In genomic region chr19:45403272-45403671, GRCh38 we compare ENCODE assay signal across 12 cellular contexts. TPM values are rescaled to one million over a fixed set of nuclear protein-coding genes. Genes with fewer than 3 reads are reported as not detected.
DNase-seq lines count a peak whose midpoint lies in the region; ATAC-seq and TF ChIP-seq lines count a peak whose summit lies in the region.
"Had no signal": no experiment of that assay in that cellular context is flagged by ENCODE, and none has a peak within 500 bp of the region (broad histone marks: within the 10 kb centered on the region; RNA-seq: fewer than 3 reads in every experiment).

No MANE protein-coding gene starts in this region.

- peak overlapping the region; percentile 95 for H3K4me3 Mint-ChIP-seq in chondrocyte (ENCODE audit: unreplicated experiment)
- H3K4me3 Mint-ChIP-seq in stimulated activated memory B cell treated with anti-CD40 and anti-IgM and Interleukin-4, amounts not matched to agents 10 μg/mL and 1 μg/mL and 100 μg/mL, for 72 hours = no peak overlapping the region

- H3K36me3 Mint-ChIP-seq in chondrocyte (ENCODE audit: low read depth) = peaks cover 3% of the 10 kb centered on the region
- H3K36me3 Mint-ChIP-seq in stimulated activated memory B cell treated with anti-CD40 and anti-IgM and Interleukin-4, amounts not matched to agents 10 μg/mL and 1 μg/mL and 100 μg/mL, for 72 hours = peaks cover 2% of the 10 kb centered on the region

- no peaks in the 10 kb centered on the region for H3K27me3 Mint-ChIP-seq in chondrocyte (ENCODE audit: low read depth)
- peaks cover 36% of the 10 kb centered on the region for H3K27me3 Mint-ChIP-seq in stimulated activated memory B cell treated with anti-CD40 and anti-IgM and Interleukin-4, amounts not matched to agents 10 μg/mL and 1 μg/mL and 100 μg/mL, for 72 hours

- TF ChIP-seq POLR2A in vagina (IDR thresholded peaks at IDR 0.05) = no peak

- H3K27me3 ChIP-seq in heart right ventricle (peaks cover 0 to 32% (median 0%) of the 10 kb centered on the region in 7 donors), mucosa of rectum (ENCODE audit: control insufficient read depth in 2 of 2, insufficient read depth in 2 of 2, low read length in 2 of 2) (no peaks in the 10 kb centered on the region), vagina (no peaks in the 10 kb centered on the region)

- peaks cover 10 to 72% (median 57%) of the 10 kb centered on the region in 9 donors for H3K4me1 ChIP-seq in heart right ventricle
- peaks cover 39 to 50% of the 10 kb centered on the region in 2 donors for H3K4me1 ChIP-seq in mucosa of rectum (ENCODE audit: control insufficient read depth in 2 of 2, insufficient read depth in 2 of 2, low read length in 2 of 2)
- peaks cover 48% of the 10 kb centered on the region for H3K4me1 ChIP-seq in vagina

- no peaks in the 10 kb centered on the region for H3K9me3 Mint-ChIP-seq in chondrocyte (ENCODE audit: low read depth)
- H3K9me3 Mint-ChIP-seq in stimulated activated memory B cell treated with anti-CD40 and anti-IgM and Interleukin-4, amounts not matched to agents 10 μg/mL and 1 μg/mL and 100 μg/mL, for 72 hours = no peaks in the 10 kb centered on the region

- TF ChIP-seq CTCF in heart right ventricle (IDR thresholded peaks at IDR 0.05) (no peak), chondrocyte (IDR thresholded peaks at IDR 0.05) (no peak), vagina (IDR thresholded peaks at IDR 0.05) (no peak)

- peak overlapping the region; percentile 13 to 32 for H3K9ac ChIP-seq in mucosa of rectum (ENCODE audit: low read depth in 1 of 2, low read length in 2 of 2)

- H3K4me3 ChIP-seq in heart right ventricle = peak overlapping the region in 9 of 10 donors; percentile 21 to 99 (median 67)
- peak overlapping the region in 1 of 2 donors; percentile 94 for H3K4me3 ChIP-seq in mucosa of rectum (ENCODE audit: low read length in 2 of 2)
- peak overlapping the region in 1 of 2 donors; percentile 69 for H3K4me3 ChIP-seq in vagina

- intact Hi-C loops in heart right ventricle (cut with DNase I) = no loop called here
- intact Hi-C loops in Right ventricle myocardium inferior (cut with DNase I) = no loop called here
- intact Hi-C loops in vagina (cut with DNase I) = no loop called here

- DNase-seq in heart right ventricle (no peak), Right ventricle myocardium inferior (ENCODE audit: missing footprints) (no peak), chondrocyte (ENCODE audit: low spot score) (no peak), vagina (ENCODE audit: extremely low spot score in 2 of 2) (no peak), DMS 273 (lab: John Stamatoyannopoulos, UW; ENCODE audit: unreplicated experiment) (no peak), DMS153 treated with DMSO at 0.1 percent for 48 hours (lab: John Stamatoyannopoulos, UW; ENCODE audit: unreplicated experiment) (no peak)
- DNase-seq: activated T-cell treated with anti-CD3 and anti-CD28 coated beads, Interleukin-2, amount 50 U/mL, for 48 hours; NCI-H446 treated with DMSO at 0.1 percent for 48 hours had no signal

- 41 to 57% methylated on average over 4 of the region's 4 CpGs for WGBS in heart right ventricle, 2 donors

- no peaks in the 10 kb centered on the region for H3K9me3 ChIP-seq in heart right ventricle
- no peaks in the 10 kb centered on the region for H3K9me3 ChIP-seq in mucosa of rectum (ENCODE audit: control insufficient read depth in 2 of 2, low read length in 2 of 2)
- H3K9me3 ChIP-seq in vagina = no peaks in the 10 kb centered on the region

- H3K36me3 ChIP-seq in heart right ventricle = peaks cover 0 to 2% (median 0%) of the 10 kb centered on the region in 9 donors
- peaks cover 0 to 1% of the 10 kb centered on the region in 2 donors for H3K36me3 ChIP-seq in mucosa of rectum (ENCODE audit: control insufficient read depth in 2 of 2, insufficient read depth in 2 of 2, low read length in 2 of 2)
- no peaks in the 10 kb centered on the region for H3K36me3 ChIP-seq in vagina

- H3K4me1 Mint-ChIP-seq in chondrocyte (ENCODE audit: low read depth) = peaks cover 54% of the 10 kb centered on the region
- peaks cover 52% of the 10 kb centered on the region for H3K4me1 Mint-ChIP-seq in stimulated activated memory B cell treated with anti-CD40 and anti-IgM and Interleukin-4, amounts not matched to agents 10 μg/mL and 1 μg/mL and 100 μg/mL, for 72 hours

- ATAC-seq in heart right ventricle (no peak), Right ventricle myocardium inferior (no peak)
- no peak for ATAC-seq in stimulated activated memory B cell treated with anti-CD40 and anti-IgM and Interleukin-4, amounts not matched to agents 10 μg/mL and 1 μg/mL and 100 μg/mL, for 72 hours
- ATAC-seq: activated CD4-positive, CD25-positive, alpha-beta regulatory T cell treated with anti-CD3 and anti-CD28 coated beads, Interleukin-2, amount 50 U/mL, for 24 hours had no signal

- H3K27ac ChIP-seq in heart right ventricle (peak overlapping the region; percentile 86 to 97 (median 94)), mucosa of rectum (ENCODE audit: low read depth in 2 of 2, low read length in 2 of 2) (no peak overlapping the region), vagina (peak overlapping the region; percentile 97)

- peak overlapping the region; percentile 98 for H3K27ac Mint-ChIP-seq in chondrocyte (ENCODE audit: unreplicated experiment)
- H3K27ac Mint-ChIP-seq in stimulated activated memory B cell treated with anti-CD40 and anti-IgM and Interleukin-4, amounts not matched to agents 10 μg/mL and 1 μg/mL and 100 μg/mL, for 72 hours = no peak overlapping the region
- H3K27ac Mint-ChIP-seq: progenitor cell of endocrine pancreas had no signal

RNA-seq across cellular contexts. Expression of gene PPP1R13L, which starts 1.6 kb away (rescaled TPM):
- total RNA-seq in heart right ventricle (100 to 1,000 TPM; 134 to 204 (median 166) TPM), Right ventricle myocardium inferior (182 TPM), chondrocyte (67.2 to 111 TPM (median 110 TPM) in 3 replicates), vagina (111 TPM)
- polyA plus RNA-seq in heart right ventricle = 100 to 1,000 TPM in 1 of 2 donors, 10 to 100 TPM in 1; 85.2 to 265 TPM

RNA-seq across cellular contexts. Expression of gene POLR1G, which starts 3.2 kb away (rescaled TPM):
- 1 to 10 TPM; 4.1 to 9.8 (median 5.6) TPM for total RNA-seq in heart right ventricle
- polyA plus RNA-seq in heart right ventricle = 1 to 10 TPM; 5.1 to 8.2 TPM
- total RNA-seq in Right ventricle myocardium inferior = 8.5 TPM
- total RNA-seq in chondrocyte = 7.3 to 10.4 TPM (median 9.6 TPM) in 3 replicates
- 2.2 TPM for total RNA-seq in vagina

RNA-seq across cellular contexts. Expression of gene ERCC1, which starts 20.4 kb away (rescaled TPM):
- total RNA-seq in heart right ventricle (100 to 1,000 TPM; 113 to 194 (median 136) TPM), Right ventricle myocardium inferior (166 TPM), chondrocyte (72.4 to 93.1 TPM (median 77.9 TPM) in 3 replicates), vagina (123 TPM)
- 100 to 1,000 TPM; 147 to 183 TPM for polyA plus RNA-seq in heart right ventricle

RNA-seq across cellular contexts. Expression of gene ERCC2, which starts 32.9 kb away (rescaled TPM):
- total RNA-seq in heart right ventricle = 10 to 100 TPM; 11.4 to 15.2 (median 14.1) TPM
- 10 to 100 TPM in 1 of 2 donors, 1 to 10 TPM in 1; 6.5 to 11.8 TPM for polyA plus RNA-seq in heart right ventricle
- 12.7 TPM for total RNA-seq in Right ventricle myocardium inferior
- 29.6 to 38.0 TPM (median 32.5 TPM) in 3 replicates for total RNA-seq in chondrocyte
- total RNA-seq in vagina = 17.9 TPM

Comparison
In these comparisons a context has a peak if more than half of its experiments do, and no peak if none do; other contexts are left out.
1. H3K27ac ChIP-seq: peak in heart right ventricle (10 of 10) and vagina (single experiment); none in mucosa of rectum (0 of 2).